12 cellular contexts compared by ENCODE assay signal in the genomic region with DNA sequence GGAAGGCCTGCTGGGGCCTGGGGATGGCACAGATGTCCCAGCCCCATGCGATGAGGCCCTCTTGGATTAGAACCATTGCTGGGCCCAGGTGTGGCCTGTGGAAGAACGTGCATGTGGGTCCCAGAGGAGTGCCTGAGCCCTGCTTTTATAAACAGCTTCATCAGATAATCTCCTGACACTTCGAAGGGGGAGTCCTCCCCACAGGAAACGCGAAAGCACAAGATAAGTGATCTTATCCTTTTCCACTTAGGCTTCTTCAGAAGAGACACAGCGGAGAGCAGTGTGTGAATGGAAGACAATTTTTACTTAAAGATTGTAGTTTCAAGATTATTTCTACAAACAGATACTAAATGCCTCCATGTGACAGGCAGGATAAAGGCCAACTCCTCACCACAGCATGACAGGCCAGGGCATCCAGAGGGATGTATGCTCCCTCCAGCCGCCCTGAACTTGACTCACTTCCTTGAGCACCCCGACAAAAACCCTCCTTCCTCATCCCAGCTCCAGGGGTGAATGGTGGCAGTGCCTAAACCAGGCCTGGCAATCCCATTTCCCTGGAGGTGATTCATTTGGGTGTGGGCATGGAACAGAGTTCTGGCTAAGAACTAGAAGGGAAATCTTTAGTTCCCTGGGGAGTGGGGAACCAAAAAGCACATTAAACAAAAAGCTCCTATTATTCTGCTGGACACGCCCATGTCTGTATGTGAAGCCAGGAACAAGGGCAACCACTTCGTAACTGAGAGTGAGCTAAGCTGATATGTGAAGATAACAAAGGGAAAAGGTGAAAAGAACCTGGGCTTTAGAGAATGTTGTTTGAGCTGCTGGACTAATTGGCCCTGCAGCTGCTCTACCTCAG. TPM values are rescaled to one million over a fixed set of nuclear protein-coding genes. Genes with fewer than 3 reads are reported as not detected.
DNase-seq lines count a peak whose midpoint lies in the region; ATAC-seq and TF ChIP-seq lines count a peak whose summit lies in the region.
"Had no signal": no experiment of that assay in that cellular context is flagged by ENCODE, and none has a peak within 500 bp of the region (broad histone marks: within the 10 kb centered on the region; RNA-seq: fewer than 3 reads in every experiment).

No MANE protein-coding gene starts in this region.

- no peak overlapping the region for H3K4me3 ChIP-seq in A673 (ENCODE audit: low read depth, low read length, poor library complexity, severe bottlenecking)

- no peak overlapping the region for H3K27ac ChIP-seq in A673 (ENCODE audit: low read depth, low read length, poor library complexity, severe bottlenecking)
- H3K27ac ChIP-seq: HL-60 had no signal

- POLR2A ChIA-PET in A673 (lab: Charles Lee; ENCODE audit: low non-redundant PET) = no interaction called here

- no peaks in the 10 kb centered on the region for H3K4me1 ChIP-seq in A673 (ENCODE audit: insufficient read depth, low read length, poor library complexity, severe bottlenecking)

- intact Hi-C loops in A673 (cut with micrococcal nuclease; ENCODE audit: unreplicated experiment) (no loop called here), head of caudate nucleus (cut with DNase I) (no loop called here)

- BruUV-seq in A673 (replicated peaks; lab: Mats Ljungman, UMichigan) = no TSS peak

- no peaks in the 10 kb centered on the region for H3K36me3 ChIP-seq in A673 (ENCODE audit: insufficient read depth, low read length, poor library complexity, severe bottlenecking)

- no peaks in the 10 kb centered on the region for H3K9me3 ChIP-seq in A673 (ENCODE audit: low read depth, low read length, poor library complexity, severe bottlenecking)

- no peak for TF ChIP-seq CTCF in A673 (conservative IDR thresholded peaks at IDR 0.05; ENCODE audit: low read depth, low read length)

- H3K27me3 ChIP-seq in A673 (replicated peaks; ENCODE audit: insufficient read depth, low read depth, low read length, poor library complexity) = no peaks in the 10 kb centered on the region

- DNase-seq in A673 (ENCODE audit: low spot score) (peak; percentile 30), HCEC 1CT (peak; percentile 25), NCI-H69 (lab: John Stamatoyannopoulos, UW) (peak; percentile 88), NCI-H1436 treated with DMSO at 0.1 percent for 48 hours (lab: John Stamatoyannopoulos, UW) (no peak), head of caudate nucleus (no peak)
- DNase-seq: activated CD8-positive, alpha-beta T cell treated with anti-CD3 and anti-CD28 coated beads, Interleukin-2, amount 10 ng/mL, durations not matched to agents 7 days and 5 days; NCI-H2029 treated with DMSO at 0.1 percent for 48 hours had no signal

- CTCF ChIA-PET in A673 (lab: Charles Lee) = interaction anchor here (0.6 kb wide), 1 partner anchor 390 kb away, joined by 3 read pairs; no protein-coding TSS in a partner anchor

- ATAC-seq in esophagus mucosa (peak; percentile 76), HG03432 (IDR thresholded peaks at IDR 0.05; ENCODE audit: unreplicated experiment) (no peak), GM21423 (IDR thresholded peaks at IDR 0.05; ENCODE audit: unreplicated experiment) (no peak)
- ATAC-seq: activated CD8-positive, alpha-beta T cell treated with anti-CD3 and anti-CD28 coated beads, Interleukin-2, amount 10 ng/mL, durations not matched to agents 7 days and 5 days; natural killer cell treated with Interleukin-12 subunit alpha and Interleukin-12 subunit beta and Interleukin-15 and Interleukin-18, amount 100 ng/mL, for 72 hours had no signal

RNA-seq across cellular contexts. Expression of a gene that starts 56.2 kb away (rescaled TPM):
- total RNA-seq in A673 (2021) (not detected in 2 replicates), esophagus mucosa (0.20 TPM)

Comparison
In these comparisons a context has a peak if more than half of its experiments do, and no peak if none do; other contexts are left out.
1. DNase-seq: peak in A673 (single experiment), HCEC 1CT (single experiment) and NCI-H69 (single experiment); none in NCI-H1436 treated with DMSO at 0.1 percent for 48 hours (single experiment) and head of caudate nucleus (0 of 42).